In the genomic region with DNA sequence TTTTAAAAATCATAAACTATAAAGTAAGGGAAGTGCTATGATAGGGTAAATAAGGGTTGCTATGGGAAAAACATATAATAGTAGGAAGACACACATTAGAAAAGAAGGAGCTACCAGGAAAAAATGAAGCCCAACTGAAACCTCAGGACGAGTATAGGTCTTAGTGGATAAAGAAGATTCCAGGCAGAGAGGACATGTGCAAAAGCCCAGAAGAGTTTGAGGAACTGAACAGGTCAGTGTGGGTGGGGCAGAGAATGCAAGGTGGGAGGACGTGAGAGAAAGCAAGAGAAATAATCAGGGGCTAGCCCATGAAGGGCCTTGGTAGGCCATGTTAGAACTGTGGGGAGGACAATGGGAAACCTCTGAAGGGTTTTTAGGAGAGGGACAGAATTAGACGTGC, we compare ENCODE assay signal across 13 cellular contexts.
DNase-seq lines count a peak whose midpoint lies in the region; ATAC-seq and TF ChIP-seq lines count a peak whose summit lies in the region.
"Had no signal": no experiment of that assay in that cellular context is flagged by ENCODE, and none has a peak within 500 bp of the region (broad histone marks: within the 10 kb centered on the region; RNA-seq: fewer than 3 reads in every experiment).

No MANE protein-coding gene starts in this region.

- WGBS in transverse colon (ENCODE audit: low coverage in 1 of 2), 2 donors, result 55% methylated on average over 3 of the region's 3 CpGs
- WGBS in spleen, 5 donors, result 48 to 64% (median 52%) methylated on average over 3 of the region's 3 CpGs

- peaks cover 9% of the 10 kb centered on the region for H3K36me3 ChIP-seq in cardiac muscle cell
- H3K36me3 ChIP-seq in transverse colon, result no peaks in the 10 kb centered on the region
- H3K36me3 ChIP-seq in spleen, result peaks cover 0 to 9% (median 0%) of the 10 kb centered on the region in 6 donors

- H3K27me3 Mint-ChIP-seq in activated B cell treated with CpG ODN at 0.5 μM for 24 hours (no peaks in the 10 kb centered on the region), nephron progenitor cell (ENCODE audit: low read depth, poor library complexity) (peaks cover 4% of the 10 kb centered on the region)

- no peak overlapping the region for H3K4me3 ChIP-seq in cardiac muscle cell
- no peak overlapping the region for H3K4me3 ChIP-seq in transverse colon
- no peak overlapping the region for H3K4me3 ChIP-seq in spleen
- H3K4me3 ChIP-seq: BLaER1, GM23248 had no signal

- no peak for ATAC-seq in left cardiac atrium
- ATAC-seq in activated B cell treated with CpG ODN at 0.5 μM for 24 hours (ENCODE audit: low read depth), result no peak
- ATAC-seq in HG03097 (IDR thresholded peaks at IDR 0.05; ENCODE audit: low FRiP score, unreplicated experiment), result no peak

- CTCF ChIA-PET in activated B cell treated with CpG ODN at 0.5 μM for 24 hours (lab: Charles Lee), result no interaction called here

- H3K27ac Mint-ChIP-seq in activated B cell treated with CpG ODN at 0.5 μM for 24 hours (peak overlapping the region; percentile 36), nephron progenitor cell (peak overlapping the region; percentile 77)
- H3K27ac Mint-ChIP-seq: CD8-positive, alpha-beta memory T cell had no signal

- peaks cover 39% of the 10 kb centered on the region for H3K4me1 ChIP-seq in cardiac muscle cell (ENCODE audit: low read depth)
- no peaks in the 10 kb centered on the region for H3K4me1 ChIP-seq in transverse colon
- peaks cover 0 to 43% (median 15%) of the 10 kb centered on the region in 6 donors for H3K4me1 ChIP-seq in spleen

- TF ChIP-seq POLR2A in transverse colon (IDR thresholded peaks at IDR 0.05) (no peak), spleen (IDR thresholded peaks at IDR 0.05) (no peak)

- peak overlapping the region; percentile 22 for H3K27ac ChIP-seq in cardiac muscle cell
- no peak overlapping the region for H3K27ac ChIP-seq in transverse colon
- H3K27ac ChIP-seq in spleen, result no peak overlapping the region
- H3K27ac ChIP-seq: 22Rv1, BLaER1, GM23248 had no signal

- intact Hi-C loops in left cardiac atrium (cut with DNase I) (no loop called here), activated B cell treated with CpG ODN at 0.5 μM for 24 hours (cut with micrococcal nuclease) (loop anchor here (2.0 kb wide), 1 partner anchor 13 kb away; no protein-coding TSS in a partner anchor), transverse colon (cut with DNase I; ENCODE audit: low total_unique reads) (no loop called here), spleen (cut with DNase I; ENCODE audit: low total_unique reads) (no loop called here)

- in situ Hi-C loops in transverse colon (cut with MboI; ENCODE audit: low pct_ligation_motif_present in 1 of 4, low pct_unique_long_range_greater_than_20kb in 1 of 4, low sequenced_read_pairs in 3 of 4), result no loop called here

- H3K9me3 Mint-ChIP-seq in activated B cell treated with CpG ODN at 0.5 μM for 24 hours (no peaks in the 10 kb centered on the region), nephron progenitor cell (peaks cover 3% of the 10 kb centered on the region)
- H3K9me3 Mint-ChIP-seq: CD8-positive, alpha-beta memory T cell had no signal

- POLR2A ChIA-PET in activated B cell treated with CpG ODN at 0.5 μM for 24 hours (lab: Charles Lee), result no interaction called here

- DNase-seq in cardiac muscle cell (ENCODE audit: low read depth in 1 of 2, low spot score in 1 of 2), result no peak
- DNase-seq in left cardiac atrium, result no peak
- DNase-seq in activated B cell treated with CpG ODN at 0.5 μM for 24 hours, result no peak
- no peak for DNase-seq in nephron progenitor cell
- no peak for DNase-seq in transverse colon
- DNase-seq in NCI-H1417 treated with DMSO at 0.1 percent for 48 hours (lab: John Stamatoyannopoulos, UW), result no peak
- DNase-seq in spleen, result no peak
- DNase-seq: CD8-positive, alpha-beta memory T cell; DMS 273 treated with DMSO at 0.1 percent for 48 hours; GM23248 had no signal

- no peaks in the 10 kb centered on the region for H3K27me3 ChIP-seq in cardiac muscle cell
- H3K27me3 ChIP-seq in transverse colon, result no peaks in the 10 kb centered on the region
- H3K27me3 ChIP-seq in spleen (replicated peaks in 1 of 7), result no peaks in the 10 kb centered on the region
- H3K27me3 ChIP-seq: BLaER1 had no signal

- H3K4me1 Mint-ChIP-seq in activated B cell treated with CpG ODN at 0.5 μM for 24 hours, result peaks cover 60% of the 10 kb centered on the region
- peaks cover 27% of the 10 kb centered on the region for H3K4me1 Mint-ChIP-seq in nephron progenitor cell
- H3K4me1 Mint-ChIP-seq: CD8-positive, alpha-beta memory T cell had no signal

- H3K9me3 ChIP-seq in cardiac muscle cell (ENCODE audit: low read depth) (no peaks in the 10 kb centered on the region), transverse colon (no peaks in the 10 kb centered on the region), spleen (no peaks in the 10 kb centered on the region)
- H3K9me3 ChIP-seq: BLaER1 had no signal

- H3K4me3 Mint-ChIP-seq in activated B cell treated with CpG ODN at 0.5 μM for 24 hours (no peak overlapping the region), nephron progenitor cell (no peak overlapping the region)
- H3K4me3 Mint-ChIP-seq: CD8-positive, alpha-beta memory T cell had no signal

- TF ChIP-seq CTCF in cardiac muscle cell (IDR thresholded peaks at IDR 0.05; ENCODE audit: low read depth, low read length) (no peak), activated B cell treated with CpG ODN at 0.5 μM for 24 hours (IDR thresholded peaks at IDR 0.05) (no peak), nephron progenitor cell (IDR thresholded peaks at IDR 0.05) (no peak), transverse colon (IDR thresholded peaks at IDR 0.05) (no peak), spleen (IDR thresholded peaks at IDR 0.05 in 8 of 11, conservative IDR thresholded peaks at IDR 0.05 in 3 of 11) (no peak)

- TF ChIP-seq EP300 in transverse colon (IDR thresholded peaks at IDR 0.05; ENCODE audit: low read depth), result no peak

- H3K36me3 Mint-ChIP-seq in activated B cell treated with CpG ODN at 0.5 μM for 24 hours (ENCODE audit: low read depth) (peaks cover 55% of the 10 kb centered on the region), nephron progenitor cell (ENCODE audit: low read depth) (peaks cover 60% of the 10 kb centered on the region)
- H3K36me3 Mint-ChIP-seq: CD8-positive, alpha-beta memory T cell had no signal
